ENCODE assay signal across 28 cellular contexts in the genomic region with DNA sequence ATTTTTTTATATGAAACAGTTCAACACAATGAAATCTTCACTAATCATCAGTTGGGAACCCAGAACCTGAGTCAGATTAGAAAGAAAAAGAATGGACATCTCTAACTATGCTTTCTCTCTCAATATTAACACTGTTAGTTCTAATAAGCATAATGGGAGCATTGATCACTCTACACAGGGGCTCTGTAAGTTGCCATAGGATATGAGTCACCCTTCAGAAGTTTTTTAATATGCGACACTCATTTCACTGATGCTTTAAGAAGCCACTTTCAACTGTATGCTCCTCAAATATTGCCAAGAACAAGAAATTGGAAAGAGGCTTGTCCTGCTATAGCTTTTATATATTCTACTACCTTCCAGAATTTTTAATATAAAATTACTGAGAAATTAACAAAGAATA.
DNase-seq lines count a peak whose midpoint lies in the region; ATAC-seq, FAIRE-seq and TF ChIP-seq lines count a peak whose summit lies in the region.
"Had no signal": no experiment of that assay in that cellular context is flagged by ENCODE, and none has a peak within 500 bp of the region (broad histone marks: within the 10 kb centered on the region; RNA-seq: fewer than 3 reads in every experiment).

No MANE protein-coding gene starts in this region.

- H2AFZ ChIP-seq in astrocyte (ENCODE audit: low read depth, low read length): no peak overlapping the region
- H2AFZ ChIP-seq: GM23248 had no signal

- H3K4me3 ChIP-seq in astrocyte (ENCODE audit: insufficient read depth, low read depth, low read length): no peak overlapping the region
- no peak overlapping the region for H3K4me3 ChIP-seq in aorta (ENCODE audit: low read length in 2 of 2)
- H3K4me3 ChIP-seq: GM23248 had no signal

- FAIRE-seq in astrocyte (lab: Jason Lieb, UNC): no peak
- FAIRE-seq: GM12892, GM18507 had no signal

- H3K79me2 ChIP-seq in astrocyte (ENCODE audit: insufficient read depth, low read length): no peaks in the 10 kb centered on the region

- peak; percentile 55 for ATAC-seq in GM18861 (IDR thresholded peaks at IDR 0.05; ENCODE audit: unreplicated experiment)
- no peak for ATAC-seq in HG03457 (IDR thresholded peaks at IDR 0.05; ENCODE audit: unreplicated experiment)
- ATAC-seq in sciatic nerve: no peak
- no peak for ATAC-seq in aorta (ENCODE audit: low FRiP score)

- H3K36me3 ChIP-seq in astrocyte (ENCODE audit: insufficient read depth, low read length) (no peaks in the 10 kb centered on the region), aorta (ENCODE audit: control insufficient read depth in 1 of 2, insufficient read depth in 2 of 2, low read length in 1 of 2) (no peaks in the 10 kb centered on the region)

- H3K4me3 Mint-ChIP-seq in astrocyte (ENCODE audit: unreplicated experiment): no peak overlapping the region
- peak overlapping the region; percentile 54 for H3K4me3 Mint-ChIP-seq in neural crest cell
- no peak overlapping the region for H3K4me3 Mint-ChIP-seq in T-helper 2 cell treated with Interferon-gamma antibody and Interleukin-4, amounts not matched to agents 5 μg/mL and 100 μg/mL, for 36 hours
- H3K4me3 Mint-ChIP-seq: B cell; CD4-positive, alpha-beta T cell; T-helper 1 cell treated with Interleukin-12 subunit alpha and Interleukin-12 subunit beta and Interleukin-4 antibody, amounts not matched to agents 30 μg/mL and 1 μg/mL, for 36 hours had no signal

- H3K27me3 ChIP-seq in astrocyte (ENCODE audit: insufficient read depth, low read length) (no peaks in the 10 kb centered on the region), aorta (ENCODE audit: control insufficient read depth in 1 of 2, insufficient read depth in 2 of 2, low read length in 1 of 2) (no peaks in the 10 kb centered on the region)

- H3K36me3 Mint-ChIP-seq in astrocyte (ENCODE audit: low read depth, unreplicated experiment) (no peaks in the 10 kb centered on the region), neural crest cell (ENCODE audit: low read depth) (peaks cover 3% of the 10 kb centered on the region)
- no peaks in the 10 kb centered on the region for H3K36me3 Mint-ChIP-seq in T-helper 2 cell treated with Interferon-gamma antibody and Interleukin-4, amounts not matched to agents 5 μg/mL and 100 μg/mL, for 36 hours (ENCODE audit: low read depth)

- no peaks in the 10 kb centered on the region for H4K20me1 ChIP-seq in astrocyte (ENCODE audit: insufficient read depth, low read length)

- H3K27me3 Mint-ChIP-seq in astrocyte (ENCODE audit: low read depth, unreplicated experiment): no peaks in the 10 kb centered on the region
- no peaks in the 10 kb centered on the region for H3K27me3 Mint-ChIP-seq in neural crest cell (ENCODE audit: low read depth)
- peaks cover 3% of the 10 kb centered on the region for H3K27me3 Mint-ChIP-seq in T-helper 2 cell treated with Interferon-gamma antibody and Interleukin-4, amounts not matched to agents 5 μg/mL and 100 μg/mL, for 36 hours (ENCODE audit: low read depth)
- H3K27me3 Mint-ChIP-seq: B cell had no signal

- H3K4me1 Mint-ChIP-seq in astrocyte (ENCODE audit: low read depth, unreplicated experiment) (peaks cover 6% of the 10 kb centered on the region), neural crest cell (peaks cover 30% of the 10 kb centered on the region)
- no peaks in the 10 kb centered on the region for H3K4me1 Mint-ChIP-seq in T-helper 2 cell treated with Interferon-gamma antibody and Interleukin-4, amounts not matched to agents 5 μg/mL and 100 μg/mL, for 36 hours (ENCODE audit: low read depth)

- no peak overlapping the region for H3K9ac ChIP-seq in astrocyte (ENCODE audit: low read length)
- H3K9ac ChIP-seq: GM23248 had no signal

- H3K4me1 ChIP-seq in astrocyte (ENCODE audit: insufficient read depth, low read length) (no peaks in the 10 kb centered on the region), aorta (ENCODE audit: control insufficient read depth in 1 of 2, insufficient read depth in 2 of 2, low read length in 2 of 2) (peaks cover 0 to 2% of the 10 kb centered on the region in 2 donors)

- no peak for TF ChIP-seq CTCF in astrocyte (IDR thresholded peaks at IDR 0.05; ENCODE audit: insufficient read depth, low read depth, low read length)
- no peak for TF ChIP-seq CTCF in neural crest cell (conservative IDR thresholded peaks at IDR 0.05)

- H3K27ac ChIP-seq in astrocyte (ENCODE audit: low read depth, low read length): no peak overlapping the region
- no peak overlapping the region for H3K27ac ChIP-seq in aorta (ENCODE audit: low read depth in 1 of 2, low read length in 2 of 2)
- H3K27ac ChIP-seq: GM23248 had no signal

- H3K9me3 Mint-ChIP-seq in astrocyte (ENCODE audit: unreplicated experiment) (no peaks in the 10 kb centered on the region), neural crest cell (no peaks in the 10 kb centered on the region)
- H3K9me3 Mint-ChIP-seq in T-helper 2 cell treated with Interferon-gamma antibody and Interleukin-4, amounts not matched to agents 5 μg/mL and 100 μg/mL, for 36 hours: no peaks in the 10 kb centered on the region
- H3K9me3 Mint-ChIP-seq: CD4-positive, alpha-beta T cell; T-helper 1 cell treated with Interleukin-12 subunit alpha and Interleukin-12 subunit beta and Interleukin-4 antibody, amounts not matched to agents 30 μg/mL and 1 μg/mL, for 36 hours had no signal

- WGBS in aorta, 2 donors: 93 to 94% methylated on average over 1 of the region's 1 CpG

- peak; percentile 5 for DNase-seq in RPMI7951 (ENCODE audit: low read depth)
- DNase-seq in astrocyte (ENCODE audit: low read depth): peak; percentile 15
- DNase-seq in neural crest cell (ENCODE audit: low read depth, low spot score): no peak
- DNase-seq in T-helper 2 cell treated with Interferon-gamma antibody and Interleukin-4, amounts not matched to agents 5 μg/mL and 100 μg/mL, for 36 hours (ENCODE audit: low spot score): no peak
- no peak for DNase-seq in sciatic nerve (ENCODE audit: low spot score)
- DNase-seq in aorta: no peak
- DNase-seq: Calu3; CD4-positive, alpha-beta T cell; DMS53; EL; GM23248; HCEC 1CT; KBM-7; NCI-H1105 treated with DMSO at 0.1 percent for 48 hours; NCI-H1694; NCI-H2107; NCI-H2227 treated with DMSO at 0.1 percent for 48 hours; NCI-H510A treated with DMSO at 0.1 percent for 48 hours; NCI-H774; OCI-M1; RPMI8226; SHP77 treated with DMSO at 0.1 percent for 48 hours had no signal

- intact Hi-C loops in sciatic nerve (cut with DNase I) (no loop called here), aorta (cut with DNase I) (no loop called here)

- H3K9me3 ChIP-seq in astrocyte (ENCODE audit: insufficient read depth, low read depth, low read length) (no peaks in the 10 kb centered on the region), aorta (ENCODE audit: control insufficient read depth, low read length) (no peaks in the 10 kb centered on the region)

- no peak overlapping the region for H3K4me2 ChIP-seq in astrocyte (ENCODE audit: low read length)

- H3K27ac Mint-ChIP-seq in astrocyte (ENCODE audit: unreplicated experiment) (no peak overlapping the region), neural crest cell (ENCODE audit: unreplicated experiment) (peak overlapping the region; percentile 91)
- H3K27ac Mint-ChIP-seq in T-helper 2 cell treated with Interferon-gamma antibody and Interleukin-4, amounts not matched to agents 5 μg/mL and 100 μg/mL, for 36 hours: no peak overlapping the region
- H3K27ac Mint-ChIP-seq: B cell; CD4-positive, alpha-beta T cell; T-helper 1 cell treated with Interleukin-12 subunit alpha and Interleukin-12 subunit beta and Interleukin-4 antibody, amounts not matched to agents 30 μg/mL and 1 μg/mL, for 36 hours had no signal

Comparison
In these comparisons a context has a peak if more than half of its experiments do, and no peak if none do; other contexts are left out.
1. DNase-seq: peak in RPMI7951 (single experiment) and astrocyte (single experiment); none in neural crest cell (single experiment), T-helper 2 cell treated with Interferon-gamma antibody and Interleukin-4, amounts not matched to agents 5 μg/mL and 100 μg/mL, for 36 hours (single experiment), sciatic nerve (single experiment) and aorta (0 of 2).